Comparison of ENCODE assay signal across 29 cellular contexts in the genomic region with DNA sequence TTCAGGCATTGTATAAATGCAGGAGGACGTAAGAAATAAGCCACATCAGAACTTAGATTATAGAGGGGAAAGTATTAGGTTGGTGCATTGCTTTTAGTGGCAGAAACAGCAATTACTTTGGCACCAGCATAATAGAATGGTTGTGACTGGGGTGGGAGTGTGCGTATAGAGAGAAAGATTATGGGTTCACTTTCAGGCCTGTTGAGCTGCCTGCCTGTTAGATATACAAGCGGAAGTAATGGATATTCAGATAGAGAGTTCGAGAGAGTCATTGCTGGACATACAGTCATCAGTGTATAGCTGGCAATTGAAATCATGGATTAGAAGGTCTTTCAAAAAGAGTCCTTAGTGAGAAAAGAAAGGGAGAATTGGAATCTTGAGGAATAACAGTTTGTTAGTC.
"Had no signal": no experiment of that assay in that cellular context is flagged by ENCODE, and none has a peak within 500 bp of the region (broad histone marks: within the 10 kb centered on the region; RNA-seq: fewer than 3 reads in every experiment).

No MANE protein-coding gene starts in this region.

- H3K79me2 ChIP-seq: parathyroid adenoma had no signal

- H3K27me3 Mint-ChIP-seq: dendritic cell treated with granulocyte-macrophage colony-stimulating factor and Interleukin-4, amounts not matched to agents 40 ng/mL and 50 ng/mL, for 4 days; memory B cell; naive B cell; natural killer cell treated with Interleukin-12 subunit alpha and Interleukin-12 subunit beta and Interleukin-15 and Interleukin-18, amount 100 ng/mL, for 72 hours; progenitor cell of endocrine pancreas had no signal

- H3K27ac ChIP-seq: epithelial cell of prostate, gastrocnemius medialis, neural progenitor cell, parathyroid adenoma, right lobe of liver, stomach, thyroid gland, vagina had no signal

- H3K4me2 ChIP-seq: neural progenitor cell had no signal

- H3K4me3 Mint-ChIP-seq: dendritic cell treated with granulocyte-macrophage colony-stimulating factor and Interleukin-4, amounts not matched to agents 40 ng/mL and 50 ng/mL, for 4 days; endodermal cell; memory B cell; mesothelial cell of epicardium; naive B cell; natural killer cell treated with Interleukin-12 subunit alpha and Interleukin-12 subunit beta and Interleukin-15 and Interleukin-18, amount 100 ng/mL, for 72 hours; neural progenitor cell had no signal

- FAIRE-seq: keratinocyte, small intestine had no signal

- ATAC-seq: esophagus mucosa; gastrocnemius medialis; mucosa of descending colon; natural killer cell treated with Interleukin-12 subunit alpha and Interleukin-12 subunit beta and Interleukin-15 and Interleukin-18, amount 100 ng/mL, for 72 hours had no signal

- H3K9me3 Mint-ChIP-seq: dendritic cell treated with granulocyte-macrophage colony-stimulating factor and Interleukin-4, amounts not matched to agents 40 ng/mL and 50 ng/mL, for 4 days; endodermal cell; memory B cell; naive B cell; natural killer cell treated with Interleukin-12 subunit alpha and Interleukin-12 subunit beta and Interleukin-15 and Interleukin-18, amount 100 ng/mL, for 72 hours; neural progenitor cell had no signal

- H3K36me3 ChIP-seq: gastrocnemius medialis, neural progenitor cell, thyroid gland, vagina had no signal

- H3K4me1 ChIP-seq: gastrocnemius medialis, neural progenitor cell, parathyroid adenoma, thyroid gland, vagina had no signal

- H3K27me3 ChIP-seq: gastrocnemius medialis, neural progenitor cell, right lobe of liver, stomach, thyroid gland, vagina had no signal

- H3K27ac Mint-ChIP-seq: dendritic cell treated with granulocyte-macrophage colony-stimulating factor and Interleukin-4, amounts not matched to agents 40 ng/mL and 50 ng/mL, for 4 days; endodermal cell; memory B cell; mesothelial cell of epicardium; naive B cell; natural killer cell treated with Interleukin-12 subunit alpha and Interleukin-12 subunit beta and Interleukin-15 and Interleukin-18, amount 100 ng/mL, for 72 hours; neural progenitor cell; progenitor cell of endocrine pancreas had no signal

- H3K4me1 Mint-ChIP-seq: memory B cell, mesothelial cell of epicardium had no signal

- DNase-seq: effector CD8-positive, alpha-beta T cell; endodermal cell; foreskin fibroblast; gastrocnemius medialis; head of caudate nucleus; mucosa of descending colon; naive B cell; right lobe of liver; small intestine; stimulated activated CD4-positive, alpha-beta T cell treated with anti-CD3 and anti-CD28 coated beads, Interleukin-12 subunit alpha, Interleukin-12 subunit beta, amount 100 ng/mL, for 4 hours; stimulated activated CD4-positive, alpha-beta T cell treated with anti-CD3 and anti-CD28 coated beads, Interleukin-1b, Interleukin-23, amount 100 ng/mL, for 48 hours; stimulated activated CD4-positive, alpha-beta T cell treated with anti-CD3 and anti-CD28 coated beads, Interleukin-4, amount 100 ng/mL, for 1 hour; stimulated activated CD8-positive, alpha-beta memory T cell treated with anti-CD3 and anti-CD28 coated beads, Interleukin-4, amount 100 ng/mL, for 48 hours; stimulated activated naive CD4-positive, alpha-beta T cell treated with Interleukin-2 at 50 U/mL for 16 hours; stomach; thyroid gland; trophoblast cell had no signal

- H3K9me3 ChIP-seq: gastrocnemius medialis, mucosa of descending colon, right lobe of liver, stomach, thyroid gland, vagina had no signal

- H2AFZ ChIP-seq: neural progenitor cell, parathyroid adenoma had no signal

- H3K9ac ChIP-seq: neural progenitor cell, parathyroid adenoma had no signal

- H3K4me3 ChIP-seq: gastrocnemius medialis, lung, mucosa of descending colon, neural progenitor cell, right lobe of liver, stomach, thyroid gland, vagina had no signal
